15 cellular contexts compared by ENCODE assay signal in the genomic region with DNA sequence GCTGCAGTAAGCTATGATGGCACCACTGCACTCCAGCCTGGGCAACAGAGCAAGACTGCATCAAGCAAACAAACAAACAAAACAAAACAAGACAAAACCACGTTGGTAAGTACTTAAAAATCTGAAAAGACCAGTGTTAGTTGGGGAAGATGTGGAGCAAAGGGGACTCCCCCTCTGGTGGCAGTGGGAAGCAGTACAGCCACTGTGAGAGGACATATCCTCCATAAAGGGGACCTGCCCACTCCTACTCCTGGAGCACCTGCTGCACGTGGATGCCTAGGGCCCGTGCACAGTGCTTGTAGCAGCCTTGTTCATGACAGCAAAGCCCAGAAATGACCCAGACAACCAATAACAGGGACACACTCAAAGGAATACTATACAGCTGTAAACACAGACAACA. TPM values are rescaled to one million over a fixed set of nuclear protein-coding genes. Genes with fewer than 3 reads are reported as not detected.
DNase-seq lines count a peak whose midpoint lies in the region; ATAC-seq, FAIRE-seq and TF ChIP-seq lines count a peak whose summit lies in the region.
"Had no signal": no experiment of that assay in that cellular context is flagged by ENCODE, and none has a peak within 500 bp of the region (broad histone marks: within the 10 kb centered on the region; RNA-seq: fewer than 3 reads in every experiment).

No MANE protein-coding gene starts in this region.

- H3K27me3 ChIP-seq in Panc1 (ENCODE audit: control insufficient read depth, insufficient read depth, low read length) (no peaks in the 10 kb centered on the region), pancreas (no peaks in the 10 kb centered on the region)

- intact Hi-C loops in Panc1 (cut with micrococcal nuclease; ENCODE audit: unreplicated experiment) = no loop called here
- intact Hi-C loops in pancreas (cut with DNase I) = no loop called here

- ATAC-seq in Panc1 = peak; percentile 82
- no peak for ATAC-seq in HG03135 (IDR thresholded peaks at IDR 0.05; ENCODE audit: unreplicated experiment)
- no peak for ATAC-seq in pancreas
- ATAC-seq in GM21360 (IDR thresholded peaks at IDR 0.05; ENCODE audit: unreplicated experiment) = no peak
- ATAC-seq: CD8-positive, alpha-beta T cell; esophagus mucosa; stimulated activated naive CD8-positive, alpha-beta T cell treated with anti-CD3 and anti-CD28 coated beads, Interleukin-15, Interleukin-2, amounts not matched to agents 100 U/mL and 50 U/mL, for 24 hours had no signal

- BruUV-seq in Panc1 (replicated peaks; lab: Mats Ljungman, UMichigan) = no TSS peak

- H3K9me3 ChIP-seq in Panc1 (ENCODE audit: control insufficient read depth, insufficient read depth, low read depth, low read length) (no peaks in the 10 kb centered on the region), pancreas (no peaks in the 10 kb centered on the region)

- H3K27ac ChIP-seq in Panc1 (ENCODE audit: low read length) (no peak overlapping the region), pancreas (no peak overlapping the region)

- DNase-seq in AG04449 (ENCODE audit: low read depth, low spot score) (no peak), Panc1 (ENCODE audit: low read depth, low spot score) (no peak), epithelial cell of proximal tubule (ENCODE audit: low read depth) (no peak), nucleus accumbens (lab: John Stamatoyannopoulos, UW) (no peak), pancreas (no peak)
- DNase-seq: activated CD8-positive, alpha-beta memory T cell treated with anti-CD3 and anti-CD28 coated beads, Interleukin-2, amount 50 U/mL, for 48 hours; amygdala; CD8-positive, alpha-beta T cell; kidney; NCI-H510A treated with DMSO at 0.1 percent for 48 hours; stimulated activated naive CD8-positive, alpha-beta T cell treated with anti-CD3 and anti-CD28 coated beads, Interleukin-15, Interleukin-2, amounts not matched to agents 100 U/mL and 50 U/mL, for 24 hours had no signal

- no peaks in the 10 kb centered on the region for H3K4me1 ChIP-seq in Panc1 (ENCODE audit: control insufficient read depth, insufficient read depth, low read length)
- H3K4me1 ChIP-seq in pancreas = no peaks in the 10 kb centered on the region

- 51 to 66% methylated on average over 3 of the region's 3 CpGs for WGBS in pancreas, 2 donors

- H3K36me3 ChIP-seq in Panc1 (ENCODE audit: control insufficient read depth, insufficient read depth, low read length) = no peaks in the 10 kb centered on the region
- no peaks in the 10 kb centered on the region for H3K36me3 ChIP-seq in pancreas

- CTCF ChIA-PET in AG04449 (lab: Yijun Ruan, JAX) (no interaction called here), Panc1 (lab: Charles Lee) (no interaction called here)

- in situ Hi-C loops in Panc1 (cut with HindIII; ENCODE audit: low pct_unique_long_range_greater_than_20kb, low sequenced_read_pairs) = no loop called here

- TF ChIP-seq CTCF in AG04449 (IDR thresholded peaks at IDR 0.05; ENCODE audit: insufficient read depth, low read length, missing control alignments) = peak; percentile 21
- 0 out of 2 replicates have a peak, but pooled peaks have one; percentile 18 for TF ChIP-seq CTCF in GM12875 (IDR thresholded peaks at IDR 0.05; ENCODE audit: borderline replicate concordance, insufficient read depth, low read depth, low read length)
- TF ChIP-seq CTCF in Panc1 (IDR thresholded peaks at IDR 0.05) = no peak; the same call in 1 of the 2 replicates
- TF ChIP-seq CTCF in epithelial cell of proximal tubule (conservative IDR thresholded peaks at IDR 0.05; ENCODE audit: low read depth, low read length) = peak; percentile 30
- no peak for TF ChIP-seq CTCF in pancreas (IDR thresholded peaks at IDR 0.05)

- no peak for FAIRE-seq in pancreas (lab: Jason Lieb, UNC)
- FAIRE-seq: kidney had no signal

- H3K4me3 ChIP-seq in AG04449 (ENCODE audit: low read depth, low read length) (no peak overlapping the region), GM12875 (ENCODE audit: low read depth, low read length) (no peak overlapping the region), Panc1 (ENCODE audit: low read depth in 2 of 2, low read length in 2 of 2) (no peak overlapping the region), epithelial cell of proximal tubule (ENCODE audit: low read depth, low read length) (no peak overlapping the region), pancreas (no peak overlapping the region)

- POLR2A ChIA-PET in AG04449 (lab: Yijun Ruan, JAX) = no interaction called here
- POLR2A ChIA-PET in Panc1 (lab: Charles Lee) = no interaction called here

RNA-seq across cellular contexts. Expression of a gene that starts 17.0 kb away (rescaled TPM):
- 5.4 TPM for total RNA-seq in Panc1 (2021; ENCODE audit: unreplicated experiment)
- 5.0 TPM for polyA plus RNA-seq in Panc1 (2012; ENCODE audit: insufficient read length)
- 10.8 and 15.2 TPM in 2 replicates for total RNA-seq in epithelial cell of proximal tubule
- total RNA-seq in pancreas = 1 to 10 TPM; 1.9 to 3.9 (median 2.6) TPM
- 1 to 10 TPM; 3.7 to 6.5 TPM for polyA plus RNA-seq in pancreas

Comparison
In these comparisons a context has a peak if more than half of its experiments do, and no peak if none do; other contexts are left out.
1. CTCF ChIP-seq: peak in AG04449 (single experiment), GM12875 (single experiment) and epithelial cell of proximal tubule (single experiment); none in Panc1 (single experiment) and pancreas (0 of 4).